ENCODE assay signal across 1 cellular context in genomic region chr2:196987654-196988364, GRCh38.
TF ChIP-seq lines count a peak whose summit lies in the region.

No MANE protein-coding gene starts in this region.

TF ChIP-seq in HCT116, 20 proteins besides CTCF, POLR2A, EP300 and RAD21 (continued from another document):
- TF ChIP-seq YY1 (IDR thresholded peaks at IDR 0.05; ENCODE audit: extremely low read depth, insufficient replicate concordance, low read depth, low read length) = no peak
- no peak; the same call in 1 of the 2 replicates for TF ChIP-seq ELF1 (IDR thresholded peaks at IDR 0.05; ENCODE audit: borderline replicate concordance, low read depth)
- no peak for TF ChIP-seq REST (IDR thresholded peaks at IDR 0.05; ENCODE audit: low read depth)
- peak; percentile 11; the same call in 1 of the 2 replicates for TF ChIP-seq CEBPB (IDR thresholded peaks at IDR 0.05; ENCODE audit: low read depth)
- peak; percentile 61 for TF ChIP-seq MAX (IDR thresholded peaks at IDR 0.05)
- TF ChIP-seq EGR1 (IDR thresholded peaks at IDR 0.05; ENCODE audit: low read depth) = peak; percentile 10; the same call in 1 of the 2 replicates
- TF ChIP-seq EZH2phosphoT487 (IDR thresholded peaks at IDR 0.05; ENCODE audit: borderline replicate concordance) = no peak
